ENCODE assay signal across 11 cellular contexts in the genomic region with DNA sequence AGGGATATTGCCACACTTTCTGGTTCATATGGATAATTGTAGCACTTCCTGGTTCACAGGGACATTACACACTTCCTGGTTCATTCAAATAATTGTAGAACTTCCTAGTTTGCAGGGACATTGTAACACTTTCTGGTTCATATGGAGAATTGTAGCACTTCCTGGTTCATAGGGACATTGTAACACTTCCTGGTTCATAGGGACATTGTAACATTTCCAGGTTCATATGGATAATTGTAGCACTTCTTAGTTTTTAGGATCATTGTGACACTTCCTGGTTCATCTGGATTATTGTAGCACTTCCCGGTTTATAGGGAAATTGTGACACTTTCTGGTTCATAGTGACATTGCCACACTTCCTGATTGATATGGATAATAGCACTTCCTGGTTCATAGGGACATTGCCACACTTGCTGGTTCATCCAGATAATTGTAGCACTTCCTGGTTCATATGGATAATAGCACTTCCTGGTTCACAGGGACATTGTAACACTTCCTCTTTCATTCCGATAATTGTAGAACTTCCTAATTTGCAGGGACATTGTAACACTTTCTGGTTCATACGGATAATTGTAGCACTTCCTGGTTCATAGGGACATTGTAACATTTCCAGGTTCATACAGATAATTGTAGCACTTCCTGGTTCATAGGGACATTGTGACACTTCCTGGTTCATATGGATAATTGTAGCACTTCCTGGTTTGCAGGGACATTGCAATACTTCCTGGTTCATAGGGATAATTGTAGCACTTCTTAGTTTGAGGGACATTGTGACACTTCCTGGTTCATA. TPM values are rescaled to one million over a fixed set of nuclear protein-coding genes. Genes with fewer than 3 reads are reported as not detected.
DNase-seq lines count a peak whose midpoint lies in the region; ATAC-seq and TF ChIP-seq lines count a peak whose summit lies in the region.
"Had no signal": no experiment of that assay in that cellular context is flagged by ENCODE, and none has a peak within 500 bp of the region (broad histone marks: within the 10 kb centered on the region; RNA-seq: fewer than 3 reads in every experiment).

No MANE protein-coding gene starts in this region.

- H3K27me3 ChIP-seq in Karpas-422 (ENCODE audit: low read length): no peaks in the 10 kb centered on the region
- no peaks in the 10 kb centered on the region for H3K27me3 ChIP-seq in neural cell (ENCODE audit: insufficient read depth, low read depth, low read length)
- H3K27me3 ChIP-seq: adrenal gland had no signal

- peaks cover 22% of the 10 kb centered on the region for H3K9me3 ChIP-seq in Karpas-422 (ENCODE audit: low read length)
- H3K9me3 ChIP-seq in neural cell (ENCODE audit: low read length): no peaks in the 10 kb centered on the region
- H3K9me3 ChIP-seq: adrenal gland had no signal

- H4K20me1 ChIP-seq in Karpas-422 (ENCODE audit: insufficient read depth, low read depth, low read length): no peaks in the 10 kb centered on the region
- no peaks in the 10 kb centered on the region for H4K20me1 ChIP-seq in neural cell (ENCODE audit: insufficient read depth)

- no peak for TF ChIP-seq CTCF in neural cell (IDR thresholded peaks at IDR 0.05; ENCODE audit: poor library complexity, severe bottlenecking)

- H3K9ac ChIP-seq in Karpas-422 (ENCODE audit: low read length): no peak overlapping the region
- no peak overlapping the region for H3K9ac ChIP-seq in neural cell (ENCODE audit: low read length)

- TF ChIP-seq RAD21 in neural cell (conservative IDR thresholded peaks at IDR 0.05): no peak

- peaks cover 44% of the 10 kb centered on the region for H3K9me3 Mint-ChIP-seq in activated CD4-positive, alpha-beta T cell treated with anti-CD3 and anti-CD28 coated beads, Interleukin-2, amount 10 ng/mL, durations not matched to agents 24 days and 14 days
- peaks cover 41% of the 10 kb centered on the region for H3K9me3 Mint-ChIP-seq in activated naive CD8-positive, alpha-beta T cell treated with anti-CD3 and anti-CD28 coated beads, Interleukin-2, amount 10 ng/mL, durations not matched to agents 7 days and 5 days

- peaks cover 12% of the 10 kb centered on the region for H3K79me2 ChIP-seq in Karpas-422 (ENCODE audit: low read length)
- H3K79me2 ChIP-seq in neural cell (replicated peaks; ENCODE audit: insufficient read depth, low read length): no peaks in the 10 kb centered on the region

- peaks cover 62% of the 10 kb centered on the region for H3K36me3 Mint-ChIP-seq in activated CD4-positive, alpha-beta T cell treated with anti-CD3 and anti-CD28 coated beads, Interleukin-2, amount 10 ng/mL, durations not matched to agents 24 days and 14 days (ENCODE audit: low read depth)
- H3K36me3 Mint-ChIP-seq in activated naive CD8-positive, alpha-beta T cell treated with anti-CD3 and anti-CD28 coated beads, Interleukin-2, amount 10 ng/mL, durations not matched to agents 7 days and 5 days: peaks cover 58% of the 10 kb centered on the region

- 0 out of 2 replicates have a peak, but pooled peaks cover 4% of the 10 kb centered on the region for H3K9me2 ChIP-seq in Karpas-422 (replicated peaks; ENCODE audit: insufficient read depth, low read length)
- no peaks in the 10 kb centered on the region for H3K9me2 ChIP-seq in neural cell (ENCODE audit: insufficient read depth, low read length)

- H2AFZ ChIP-seq in Karpas-422 (ENCODE audit: low read length) (0 out of 2 replicates have a peak overlapping the region, but pooled peaks have one; percentile 12), neural cell (ENCODE audit: low read depth, low read length) (no peak overlapping the region)

- peak overlapping the region; percentile 20; the same call in 1 of the 2 replicates for H3K27ac ChIP-seq in Karpas-422 (ENCODE audit: low read length)
- peak overlapping the region; percentile 53 for H3K27ac ChIP-seq in neural cell (ENCODE audit: low read length)

- H3K4me3 ChIP-seq in Karpas-422 (ENCODE audit: low read length) (peak overlapping the region; percentile 47; the same call in 1 of the 2 replicates), neural cell (ENCODE audit: low read length) (no peak overlapping the region)
- H3K4me3 ChIP-seq: adrenal gland had no signal

- H3F3A ChIP-seq in neural cell (ENCODE audit: insufficient read depth, low read length, poor library complexity, severe bottlenecking): no peaks in the 10 kb centered on the region

- intact Hi-C loops in activated CD4-positive, alpha-beta T cell treated with anti-CD3 and anti-CD28 coated beads, Interleukin-2, amount 10 ng/mL, durations not matched to agents 24 days and 14 days (cut with micrococcal nuclease): no loop called here

- no peak for DNase-seq in activated CD4-positive, alpha-beta T cell treated with anti-CD3 and anti-CD28 coated beads, Interleukin-2, amount 10 ng/mL, durations not matched to agents 24 days and 14 days
- DNase-seq in activated CD4-positive, alpha-beta T cell treated with anti-CD3 and anti-CD28 coated beads for 48 hours: no peak
- DNase-seq in Karpas-422: no peak
- no peak for DNase-seq in activated naive CD8-positive, alpha-beta T cell treated with anti-CD3 and anti-CD28 coated beads, Interleukin-2, amount 10 ng/mL, durations not matched to agents 7 days and 5 days
- DNase-seq: dermis blood vessel endothelial cell, DMS153 had no signal

- ATAC-seq in activated naive CD8-positive, alpha-beta T cell treated with anti-CD3 and anti-CD28 coated beads, Interleukin-2, amount 10 ng/mL, durations not matched to agents 7 days and 5 days (ENCODE audit: low read depth): no peak
- ATAC-seq in GM21717 (IDR thresholded peaks at IDR 0.05; ENCODE audit: unreplicated experiment) (no peak), GM21390 (IDR thresholded peaks at IDR 0.05; ENCODE audit: unreplicated experiment) (no peak), GM21786 (IDR thresholded peaks at IDR 0.05; ENCODE audit: unreplicated experiment) (no peak)

- no peaks in the 10 kb centered on the region for H3K27me3 Mint-ChIP-seq in activated CD4-positive, alpha-beta T cell treated with anti-CD3 and anti-CD28 coated beads, Interleukin-2, amount 10 ng/mL, durations not matched to agents 24 days and 14 days
- no peaks in the 10 kb centered on the region for H3K27me3 Mint-ChIP-seq in activated naive CD8-positive, alpha-beta T cell treated with anti-CD3 and anti-CD28 coated beads, Interleukin-2, amount 10 ng/mL, durations not matched to agents 7 days and 5 days

- no peak for TF ChIP-seq EP300 in neural cell (conservative IDR thresholded peaks at IDR 0.05; ENCODE audit: poor library complexity, severe bottlenecking)

- H3K4me2 ChIP-seq in Karpas-422 (ENCODE audit: low read depth, low read length, poor library complexity, severe bottlenecking): no peak overlapping the region
- H3K4me2 ChIP-seq in neural cell (ENCODE audit: low read length): no peak overlapping the region

- POLR2A ChIA-PET in activated naive CD8-positive, alpha-beta T cell treated with anti-CD3 and anti-CD28 coated beads, Interleukin-2, amount 10 ng/mL, durations not matched to agents 7 days and 5 days (lab: Charles Lee): no interaction called here

- H3K27ac Mint-ChIP-seq in activated CD4-positive, alpha-beta T cell treated with anti-CD3 and anti-CD28 coated beads, Interleukin-2, amount 10 ng/mL, durations not matched to agents 24 days and 14 days: peak overlapping the region; percentile 80
- H3K27ac Mint-ChIP-seq in activated naive CD8-positive, alpha-beta T cell treated with anti-CD3 and anti-CD28 coated beads, Interleukin-2, amount 10 ng/mL, durations not matched to agents 7 days and 5 days: peak overlapping the region; percentile 93

- H3K4me3 Mint-ChIP-seq in activated CD4-positive, alpha-beta T cell treated with anti-CD3 and anti-CD28 coated beads, Interleukin-2, amount 10 ng/mL, durations not matched to agents 24 days and 14 days: no peak overlapping the region
- no peak overlapping the region for H3K4me3 Mint-ChIP-seq in activated naive CD8-positive, alpha-beta T cell treated with anti-CD3 and anti-CD28 coated beads, Interleukin-2, amount 10 ng/mL, durations not matched to agents 7 days and 5 days

- H3K36me3 ChIP-seq in Karpas-422 (ENCODE audit: insufficient read depth, low read length) (peaks cover 43% of the 10 kb centered on the region), neural cell (ENCODE audit: insufficient read depth, low read length) (no peaks in the 10 kb centered on the region)
- H3K36me3 ChIP-seq: adrenal gland had no signal

- peaks cover 20% of the 10 kb centered on the region for H3K4me1 ChIP-seq in Karpas-422 (ENCODE audit: low read length)
- H3K4me1 ChIP-seq: adrenal gland had no signal

- peaks cover 35% of the 10 kb centered on the region for H3K4me1 Mint-ChIP-seq in activated CD4-positive, alpha-beta T cell treated with anti-CD3 and anti-CD28 coated beads, Interleukin-2, amount 10 ng/mL, durations not matched to agents 24 days and 14 days
- H3K4me1 Mint-ChIP-seq in activated naive CD8-positive, alpha-beta T cell treated with anti-CD3 and anti-CD28 coated beads, Interleukin-2, amount 10 ng/mL, durations not matched to agents 7 days and 5 days: peaks cover 44% of the 10 kb centered on the region

TF ChIP-seq in neural cell, 6 proteins besides CTCF, POLR2A, EP300 and RAD21 (continues in another document):
- TF ChIP-seq TAF1 (IDR thresholded peaks at IDR 0.05; ENCODE audit: low read depth): no peak
- TF ChIP-seq SMC3 (conservative IDR thresholded peaks at IDR 0.05; ENCODE audit: poor library complexity): no peak
- no peak for TF ChIP-seq POLR2AphosphoS5 (IDR thresholded peaks at IDR 0.05)
- TF ChIP-seq MXI1 (conservative IDR thresholded peaks at IDR 0.05; ENCODE audit: poor library complexity, severe bottlenecking): no peak

RNA-seq across cellular contexts. Expression of gene CD99, which starts 59.2 kb away (rescaled TPM):
- 361 and 371 TPM in 2 replicates for total RNA-seq in activated CD4-positive, alpha-beta T cell treated with anti-CD3 and anti-CD28 coated beads, Interleukin-2, amount 10 ng/mL, durations not matched to agents 24 days and 14 days
- total RNA-seq in Karpas-422 (2014; rRNA removed; shearing (Covaris generic); ENCODE audit: low replicate concordance): 24.9 and 51.3 TPM in 2 replicates
- total RNA-seq in activated naive CD8-positive, alpha-beta T cell treated with anti-CD3 and anti-CD28 coated beads, Interleukin-2, amount 10 ng/mL, durations not matched to agents 7 days and 5 days: 100 to 1,000 TPM; 255 to 256 TPM
- polyA plus RNA-seq in neural cell: 6.6 and 11.0 TPM in 2 replicates
- polyA minus RNA-seq in neural cell: 5.8 TPM in 2 replicates
